ENCODE assay signal across 8 cellular contexts in the genomic region with DNA sequence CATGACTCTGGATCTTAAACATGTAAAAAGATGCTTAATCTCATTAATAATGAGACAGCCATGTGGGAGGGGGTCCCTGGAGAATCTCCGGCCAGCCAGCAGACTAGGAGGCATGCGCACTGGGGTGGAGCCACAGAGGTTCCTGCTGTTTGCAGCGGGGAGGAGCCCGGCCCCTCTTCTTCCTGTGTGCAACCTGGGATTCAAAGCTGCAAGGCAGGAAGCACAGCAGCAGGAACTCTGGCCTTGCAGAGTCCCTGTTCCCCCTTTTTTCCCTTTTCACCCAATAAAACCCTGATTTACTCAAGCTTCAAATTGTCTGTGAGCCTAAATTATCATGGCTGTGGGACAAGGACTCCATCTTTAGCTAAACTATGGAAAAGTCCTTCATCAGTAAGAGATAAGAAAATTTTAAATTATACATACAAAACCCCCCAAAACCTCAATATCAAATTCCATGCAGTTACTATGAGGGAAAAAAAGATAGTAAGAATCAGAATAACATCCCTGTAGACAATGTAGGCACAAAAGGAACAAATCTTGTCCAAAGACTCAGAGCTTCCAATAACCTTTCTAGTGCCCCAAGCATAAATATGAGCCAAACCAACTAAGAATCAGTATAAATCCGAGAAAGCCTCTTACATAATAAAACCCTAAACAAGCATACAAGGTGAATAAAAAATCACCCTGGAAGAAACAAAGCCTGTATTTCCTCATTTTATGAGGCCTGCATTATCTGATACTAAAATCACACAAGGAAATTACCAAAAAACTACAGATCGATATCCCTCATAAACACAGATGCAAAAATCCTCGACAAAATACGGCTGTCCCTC. TPM values are rescaled to one million over a fixed set of nuclear protein-coding genes. Genes with fewer than 3 reads are reported as not detected.
DNase-seq lines count a peak whose midpoint lies in the region; ATAC-seq lines count a peak whose summit lies in the region.

No MANE protein-coding gene starts in this region.

- no peaks in the 10 kb centered on the region for H3K27me3 ChIP-seq in effector memory CD4-positive, alpha-beta T cell (replicated peaks; ENCODE audit: control insufficient read depth, insufficient read depth, low read length, poor library complexity, severe bottlenecking)

- peaks cover 30% of the 10 kb centered on the region for H3K4me1 Mint-ChIP-seq in activated T-cell treated with anti-CD3 and anti-CD28 coated beads, Interleukin-2, amount 50 U/mL, for 4 hours (ENCODE audit: low read depth)

- H3K36me3 ChIP-seq in effector memory CD4-positive, alpha-beta T cell (ENCODE audit: control insufficient read depth, insufficient read depth, low read length): no peaks in the 10 kb centered on the region

- peak; percentile 49 for DNase-seq in Ammon's horn (ENCODE audit: low spot score)
- peak; percentile 70 for DNase-seq in HT1080 (ENCODE audit: low read depth)
- DNase-seq in activated T-cell treated with anti-CD3 and anti-CD28 coated beads, Interleukin-2, amount 50 U/mL, for 4 hours: no peak
- DNase-seq in Right ventricle myocardium inferior (ENCODE audit: missing footprints): peak; percentile 92
- peak; percentile 88 for DNase-seq in posterior vena cava (ENCODE audit: low spot score)
- DNase-seq in effector memory CD4-positive, alpha-beta T cell: no peak

- no peak overlapping the region for H3K4me3 ChIP-seq in effector memory CD4-positive, alpha-beta T cell (ENCODE audit: insufficient read depth, low read depth, low read length, poor library complexity, severe bottlenecking)

- ATAC-seq in GM19397 (IDR thresholded peaks at IDR 0.05; ENCODE audit: unreplicated experiment) (peak; percentile 83), Right ventricle myocardium inferior (peak; percentile 94), HG02840 (IDR thresholded peaks at IDR 0.05; ENCODE audit: low FRiP score, unreplicated experiment) (no peak)
- peak; percentile 62 to 69 for ATAC-seq in activated T-cell treated with anti-CD3 and anti-CD28 coated beads, Interleukin-2, amount 50 U/mL, for 4 hours

- H3K27me3 Mint-ChIP-seq in activated T-cell treated with anti-CD3 and anti-CD28 coated beads, Interleukin-2, amount 50 U/mL, for 4 hours (ENCODE audit: low read depth): no peaks in the 10 kb centered on the region

- no peaks in the 10 kb centered on the region for H3K9me3 ChIP-seq in effector memory CD4-positive, alpha-beta T cell (ENCODE audit: control insufficient read depth, low read length)

- no peak overlapping the region for H3K27ac ChIP-seq in effector memory CD4-positive, alpha-beta T cell (ENCODE audit: insufficient read depth, low read length, poor library complexity, severe bottlenecking)

- intact Hi-C loops in Right ventricle myocardium inferior (cut with DNase I) (no loop called here), posterior vena cava (cut with DNase I) (no loop called here)

- H3K36me3 Mint-ChIP-seq in activated T-cell treated with anti-CD3 and anti-CD28 coated beads, Interleukin-2, amount 50 U/mL, for 4 hours (ENCODE audit: insufficient read depth): no peaks in the 10 kb centered on the region

- peaks cover 6% of the 10 kb centered on the region for H3K4me1 ChIP-seq in effector memory CD4-positive, alpha-beta T cell (ENCODE audit: control insufficient read depth, insufficient read depth, low read length, poor library complexity, severe bottlenecking)

- peak overlapping the region; percentile 51 for H3K4me3 Mint-ChIP-seq in activated T-cell treated with anti-CD3 and anti-CD28 coated beads, Interleukin-2, amount 50 U/mL, for 4 hours

- H3K9me3 Mint-ChIP-seq in activated T-cell treated with anti-CD3 and anti-CD28 coated beads, Interleukin-2, amount 50 U/mL, for 4 hours: no peaks in the 10 kb centered on the region

RNA-seq across cellular contexts. Expression of gene CFDP1, which starts 12.1 kb away (rescaled TPM):
- 24.7 and 24.8 TPM in 2 replicates for total RNA-seq in HT1080 (2014; rRNA removed; shearing (Covaris generic))
- polyA plus RNA-seq in HT1080 (2015; cell fraction: cytosol; rRNA removed): 52.5 and 57.4 TPM in 2 replicates
- polyA plus RNA-seq in HT1080 (2015; cell fraction: nucleus; rRNA removed): 15.7 and 32.6 TPM in 2 replicates
- 10 to 100 TPM; 28.3 to 33.2 (median 28.6) TPM for total RNA-seq in activated T-cell treated with anti-CD3 and anti-CD28 coated beads, Interleukin-2, amount 50 U/mL, for 4 hours
- total RNA-seq in Right ventricle myocardium inferior: 26.6 TPM
- total RNA-seq in posterior vena cava: 10 to 100 TPM; 45.3 to 54.4 TPM

RNA-seq across cellular contexts. Expression of gene TMEM170A, which starts 43.3 kb away (rescaled TPM):
- total RNA-seq in HT1080 (2014; rRNA removed; shearing (Covaris generic)): 15.3 and 18.9 TPM in 2 replicates
- polyA plus RNA-seq in HT1080 (2015; cell fraction: cytosol; rRNA removed): 16.0 and 16.2 TPM in 2 replicates
- polyA plus RNA-seq in HT1080 (2015; cell fraction: nucleus; rRNA removed): 16.0 and 18.7 TPM in 2 replicates
- total RNA-seq in activated T-cell treated with anti-CD3 and anti-CD28 coated beads, Interleukin-2, amount 50 U/mL, for 4 hours: 10 to 100 TPM; 45.3 to 49.1 (median 45.9) TPM
- total RNA-seq in Right ventricle myocardium inferior (9.6 TPM), posterior vena cava (10 to 100 TPM; 14.3 to 16.9 TPM)

Comparison
In these comparisons a context has a peak if more than half of its experiments do, and no peak if none do; other contexts are left out.
1. DNase-seq: peak in Ammon's horn (single experiment), HT1080 (single experiment), Right ventricle myocardium inferior (single experiment) and posterior vena cava (single experiment); none in activated T-cell treated with anti-CD3 and anti-CD28 coated beads, Interleukin-2, amount 50 U/mL, for 4 hours (single experiment) and effector memory CD4-positive, alpha-beta T cell (0 of 3).